In the genomic region with DNA sequence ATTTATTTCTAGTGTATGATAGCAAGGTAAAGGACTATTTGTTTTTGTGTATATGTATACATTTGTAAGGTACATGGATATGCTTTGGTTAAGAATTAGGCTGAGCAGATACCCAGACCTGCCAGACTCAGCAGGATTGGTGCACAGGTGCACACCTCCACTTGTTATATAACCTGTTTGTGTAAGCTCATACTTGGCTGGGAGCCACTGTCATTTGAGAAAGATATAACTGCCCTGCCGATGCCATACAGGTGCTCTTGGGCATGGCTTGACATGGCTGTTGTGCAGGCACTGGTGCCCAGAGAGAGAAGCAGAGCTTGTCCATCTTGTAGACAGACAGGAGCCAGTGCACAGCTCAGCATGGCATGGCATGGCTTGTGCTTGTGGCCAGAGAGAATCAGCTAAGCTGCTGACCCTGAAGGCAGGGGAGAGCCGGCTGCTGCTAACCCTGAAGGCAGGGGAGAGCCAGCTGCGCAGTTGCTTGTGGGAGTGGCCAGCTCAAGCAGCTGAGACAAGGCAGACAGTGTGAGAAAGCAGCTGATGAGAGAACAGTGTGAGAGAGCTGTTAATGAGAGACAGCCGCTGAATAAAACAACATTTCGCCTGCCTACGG, we compare ENCODE assay signal across 1 cellular context.
TF ChIP-seq lines count a peak whose summit lies in the region.

No MANE protein-coding gene starts in this region.

TF ChIP-seq in SK-N-SH treated with all-trans-retinoic acid at 6 μM for 48 hours, 23 proteins besides CTCF, POLR2A, EP300 and RAD21 (continued from another document):
- TF ChIP-seq ISL1 (CRISPR knock-in tag; IDR thresholded peaks at IDR 0.05) (no peak), BACH2 (CRISPR knock-in tag; IDR thresholded peaks at IDR 0.05; ENCODE audit: borderline replicate concordance) (no peak), CSDC2 (CRISPR knock-in tag; IDR thresholded peaks at IDR 0.05) (no peak)
